21 cellular contexts compared by ENCODE assay signal in the genomic region with DNA sequence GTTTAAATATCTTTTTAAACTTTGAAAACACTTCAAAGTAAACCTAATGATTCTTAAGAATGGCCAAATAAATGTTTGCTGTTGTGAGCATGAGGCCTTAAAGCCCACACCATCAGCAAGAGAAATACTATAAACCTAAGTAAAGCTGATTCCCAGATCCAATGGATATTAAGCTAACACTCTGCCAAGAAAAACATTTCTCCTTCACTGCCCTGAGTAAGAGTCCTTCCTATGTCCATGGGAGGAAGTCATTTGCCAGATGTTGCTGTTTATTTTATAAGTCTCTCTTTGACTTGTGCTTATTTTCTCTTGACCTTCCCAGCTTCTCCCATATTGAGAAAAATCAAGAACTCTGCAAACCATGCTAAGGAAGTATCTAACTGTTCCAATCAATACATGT.
A peak's percentile ranks its signal among the peaks of the same experiment; 100 is the strongest.
DNase-seq lines count a peak whose midpoint lies in the region; ATAC-seq and TF ChIP-seq lines count a peak whose summit lies in the region.
"Had no signal": no experiment of that assay in that cellular context is flagged by ENCODE, and none has a peak within 500 bp of the region (broad histone marks: within the 10 kb centered on the region; RNA-seq: fewer than 3 reads in every experiment).

No MANE protein-coding gene starts in this region.

- H3K4me3 ChIP-seq in adipocyte (ENCODE audit: low read length): no peak overlapping the region
- H3K4me3 ChIP-seq: ascending aorta; BLaER1 treated with 17β-estradiol and CSF1 and Interleukin-3, amounts not matched to agents 10 nM and 100 nM; gastrocnemius medialis; vagina had no signal

- peak overlapping the region; percentile 85 for H3K27ac Mint-ChIP-seq in mesothelial cell of epicardium
- H3K27ac Mint-ChIP-seq: activated naive CD4-positive, alpha-beta T cell treated with anti-CD3 and anti-CD28 coated beads, Interleukin-2, amount 50 U/mL, for 24 hours had no signal

- no peaks in the 10 kb centered on the region for H3K36me3 ChIP-seq in adipocyte (ENCODE audit: control insufficient read depth, insufficient read depth, low read length, severe bottlenecking)
- H3K36me3 ChIP-seq: ascending aorta; BLaER1 treated with 17β-estradiol and CSF1 and Interleukin-3, amounts not matched to agents 10 nM and 100 nM; gastrocnemius medialis; vagina had no signal

- TF ChIP-seq CTCF in mesothelial cell of epicardium (IDR thresholded peaks at IDR 0.05; ENCODE audit: unreplicated experiment): no peak

- no peaks in the 10 kb centered on the region for H3K9me3 ChIP-seq in adipocyte (ENCODE audit: control insufficient read depth, low read length)
- H3K9me3 ChIP-seq: ascending aorta; BLaER1 treated with 17β-estradiol and CSF1 and Interleukin-3, amounts not matched to agents 10 nM and 100 nM; gastrocnemius medialis; vagina had no signal

- H3K9me3 Mint-ChIP-seq in mesothelial cell of epicardium: peaks cover 8% of the 10 kb centered on the region

- H3K4me3 Mint-ChIP-seq in mesothelial cell of epicardium: no peak overlapping the region
- H3K4me3 Mint-ChIP-seq: activated naive CD4-positive, alpha-beta T cell treated with anti-CD3 and anti-CD28 coated beads, Interleukin-2, amount 50 U/mL, for 24 hours had no signal

- peaks cover 9% of the 10 kb centered on the region for H3K36me3 Mint-ChIP-seq in mesothelial cell of epicardium
- H3K36me3 Mint-ChIP-seq: activated naive CD4-positive, alpha-beta T cell treated with anti-CD3 and anti-CD28 coated beads, Interleukin-2, amount 50 U/mL, for 24 hours had no signal

- no peak for ATAC-seq in HG03039 (IDR thresholded peaks at IDR 0.05; ENCODE audit: unreplicated experiment)
- ATAC-seq: gastrocnemius medialis had no signal

- no peak overlapping the region for H3K9ac ChIP-seq in adipocyte (ENCODE audit: low read length)
- H3K9ac ChIP-seq: BLaER1 treated with 17β-estradiol and CSF1 and Interleukin-3, amounts not matched to agents 10 nM and 100 nM had no signal

- H3K27me3 Mint-ChIP-seq in mesothelial cell of epicardium (ENCODE audit: low read depth): no peaks in the 10 kb centered on the region

- H3K4me1 Mint-ChIP-seq in mesothelial cell of epicardium: peaks cover 40% of the 10 kb centered on the region
- H3K4me1 Mint-ChIP-seq: activated naive CD4-positive, alpha-beta T cell treated with anti-CD3 and anti-CD28 coated beads, Interleukin-2, amount 50 U/mL, for 24 hours had no signal

- no peaks in the 10 kb centered on the region for H3K27me3 ChIP-seq in adipocyte (replicated peaks; ENCODE audit: control insufficient read depth, insufficient read depth, low read length)
- H3K27me3 ChIP-seq: ascending aorta; BLaER1 treated with 17β-estradiol and CSF1 and Interleukin-3, amounts not matched to agents 10 nM and 100 nM; gastrocnemius medialis; vagina had no signal

- peaks cover 7% of the 10 kb centered on the region for H3K4me1 ChIP-seq in adipocyte (ENCODE audit: control insufficient read depth, insufficient read depth, low read length)
- H3K4me1 ChIP-seq: ascending aorta, gastrocnemius medialis, vagina had no signal

- DNase-seq in EH (ENCODE audit: low read depth) (peak; percentile 82), adipocyte (ENCODE audit: low read depth) (peak; percentile 49), fibroblast of peridontal ligament (ENCODE audit: extremely low read depth) (peak; percentile 86), mesothelial cell of epicardium (ENCODE audit: low spot score in 2 of 2, unreplicated experiment in 2 of 2) (no peak), NCI-H1048 (lab: John Stamatoyannopoulos, UW) (no peak), mucosa of gallbladder (ENCODE audit: low spot score) (no peak), HT-29 (ENCODE audit: low spot score) (no peak)
- DNase-seq: activated CD4-positive, alpha-beta T cell treated with anti-CD3 and anti-CD28 coated beads for 1 hour; activated CD8-positive, alpha-beta memory T cell treated with anti-CD3 and anti-CD28 coated beads for 24 hours; Calu3; gastrocnemius medialis; Kasumi-1; midbrain; NCI-H1105 treated with DMSO at 0.1 percent for 48 hours; NCI-H524; substantia nigra had no signal

Comparison
In these comparisons a context has a peak if more than half of its experiments do, and no peak if none do; other contexts are left out.
1. DNase-seq: peak in EH (single experiment), adipocyte (single experiment) and fibroblast of peridontal ligament (single experiment); none in mesothelial cell of epicardium (0 of 2), NCI-H1048 (single experiment), mucosa of gallbladder (single experiment) and HT-29 (single experiment).